In the genomic region with DNA sequence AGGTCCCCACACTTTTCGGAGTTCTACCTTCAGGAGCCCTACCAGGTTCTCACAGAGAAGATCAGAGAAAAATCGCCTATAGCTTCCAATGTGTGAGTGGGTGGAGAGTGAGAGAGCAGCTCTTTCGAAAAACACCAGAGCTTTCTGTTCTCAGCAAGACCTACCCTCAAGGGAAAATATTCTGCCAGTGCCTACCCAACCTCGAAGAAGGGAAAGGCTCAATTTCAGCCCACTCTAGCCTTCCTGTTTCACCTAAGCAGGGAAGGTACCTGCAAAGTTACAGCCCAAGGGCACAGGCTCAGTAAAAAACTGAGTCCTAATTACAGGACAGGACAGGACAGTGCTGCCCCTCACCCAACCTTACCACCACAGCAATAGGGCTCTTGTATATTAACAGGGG, we compare ENCODE assay signal across 14 cellular contexts.
DNase-seq lines count a peak whose midpoint lies in the region; ATAC-seq, FAIRE-seq and TF ChIP-seq lines count a peak whose summit lies in the region.
"Had no signal": no experiment of that assay in that cellular context is flagged by ENCODE, and none has a peak within 500 bp of the region (broad histone marks: within the 10 kb centered on the region; RNA-seq: fewer than 3 reads in every experiment).

No MANE protein-coding gene starts in this region.

- H3K4me3 ChIP-seq in GM12865 (ENCODE audit: low read depth, low read length) (no peak overlapping the region), prostate gland (no peak overlapping the region), kidney (ENCODE audit: low read length in 2 of 2) (no peak overlapping the region)
- H3K4me3 ChIP-seq: A549, right lobe of liver, tibial artery had no signal

- no peaks in the 10 kb centered on the region for H3K27me3 ChIP-seq in prostate gland (replicated peaks; ENCODE audit: insufficient read depth)
- H3K27me3 ChIP-seq: right lobe of liver, tibial artery had no signal

- FAIRE-seq in kidney (lab: Jason Lieb, UNC): no peak
- FAIRE-seq: A549, astrocyte had no signal

- no peak overlapping the region for H3K9ac ChIP-seq in kidney (ENCODE audit: low read length in 2 of 2)

- TF ChIP-seq POLR2A in prostate gland (IDR thresholded peaks at IDR 0.05): no peak

- DNase-seq in GM12865 (ENCODE audit: low read depth): peak; percentile 62
- DNase-seq in prostate gland (ENCODE audit: low spot score): no peak
- DNase-seq in stimulated activated CD4-positive, alpha-beta T cell treated with anti-CD3 and anti-CD28 coated beads, Interleukin-2, amount 100 ng/mL, for 48 hours: no peak
- no peak for DNase-seq in pons (ENCODE audit: low spot score)
- DNase-seq in kidney: no peak
- DNase-seq: MM.1S, NCI-H2227 treated with DMSO at 0.1 percent for 48 hours, right lobe of liver, tibial artery had no signal

- H3K27ac ChIP-seq in prostate gland (no peak overlapping the region), kidney (ENCODE audit: low read depth in 2 of 2, low read length in 2 of 2) (no peak overlapping the region)
- H3K27ac ChIP-seq: A549, right lobe of liver, tibial artery had no signal

- intact Hi-C loops in prostate gland (cut with DNase I): no loop called here
- intact Hi-C loops in kidney (cut with DNase I): no loop called here

- H3K36me3 ChIP-seq in prostate gland (no peaks in the 10 kb centered on the region), kidney (ENCODE audit: control insufficient read depth in 1 of 2, insufficient read depth in 2 of 2, low read length in 2 of 2) (no peaks in the 10 kb centered on the region)
- H3K36me3 ChIP-seq: right lobe of liver, tibial artery had no signal

- H3K4me1 ChIP-seq in prostate gland (replicated peaks) (no peaks in the 10 kb centered on the region), kidney (ENCODE audit: control insufficient read depth in 1 of 2, insufficient read depth in 1 of 2, low read depth in 1 of 2, low read length in 2 of 2) (no peaks in the 10 kb centered on the region)
- H3K4me1 ChIP-seq: A549, right lobe of liver, tibial artery had no signal

- no peaks in the 10 kb centered on the region for H3K9me3 ChIP-seq in prostate gland
- no peaks in the 10 kb centered on the region for H3K9me3 ChIP-seq in kidney (ENCODE audit: control insufficient read depth in 1 of 2, low read length in 2 of 2)
- H3K9me3 ChIP-seq: A549, right lobe of liver, tibial artery had no signal

- 80% methylated on average over 4 of the region's 4 CpGs for WGBS in prostate gland

- ATAC-seq in GM19397 (IDR thresholded peaks at IDR 0.05; ENCODE audit: unreplicated experiment) (peak; percentile 84), HG02642 (IDR thresholded peaks at IDR 0.05; ENCODE audit: poor library complexity, unreplicated experiment) (peak; percentile 68), HG03280 (IDR thresholded peaks at IDR 0.05; ENCODE audit: unreplicated experiment) (peak; percentile 66)
- ATAC-seq: A549, right lobe of liver had no signal

- TF ChIP-seq CTCF in GM12865 (IDR thresholded peaks at IDR 0.05; ENCODE audit: insufficient read depth, low read depth, low read length, missing control alignments) (no peak), prostate gland (IDR thresholded peaks at IDR 0.05) (no peak), kidney (IDR thresholded peaks at IDR 0.05; ENCODE audit: borderline replicate concordance, extremely low read depth, insufficient read depth) (no peak)
